8 cellular contexts compared by ENCODE assay signal in the genomic region with DNA sequence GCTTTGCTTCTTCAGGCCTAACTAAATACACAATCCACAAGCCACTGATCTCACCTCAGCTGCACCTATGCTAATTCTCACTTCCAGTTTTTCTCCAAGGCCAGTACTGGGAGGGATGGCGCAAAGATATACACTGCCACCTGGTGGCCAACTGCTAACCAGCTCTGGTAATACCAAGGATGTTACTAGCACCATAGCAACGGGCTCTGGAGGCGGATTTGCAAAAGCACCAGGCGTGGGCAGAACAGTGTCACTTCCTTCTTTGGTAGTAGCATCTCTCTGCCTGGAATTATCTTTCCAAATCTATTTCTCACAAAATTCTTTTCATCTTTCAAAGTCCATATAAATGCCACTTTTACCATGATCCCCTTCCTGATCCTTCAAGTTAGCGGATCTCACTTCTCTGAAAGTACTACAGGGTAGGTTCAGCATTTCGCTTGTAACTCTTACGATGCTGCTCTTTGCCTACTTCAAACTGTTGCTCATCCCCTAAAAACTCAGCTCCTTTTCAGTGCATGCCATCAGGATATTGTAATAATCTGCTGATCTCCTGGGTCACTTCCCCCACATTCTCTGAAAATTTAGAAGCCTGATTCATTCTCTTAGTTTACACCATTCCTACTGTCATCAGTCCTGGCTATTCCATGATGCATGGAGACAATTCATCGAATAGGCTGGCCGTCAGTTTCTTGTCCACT. TPM values are rescaled to one million over a fixed set of nuclear protein-coding genes. Genes with fewer than 3 reads are reported as not detected.
DNase-seq lines count a peak whose midpoint lies in the region; ATAC-seq and TF ChIP-seq lines count a peak whose summit lies in the region.

No MANE protein-coding gene starts in this region.

- H3K9me3 Mint-ChIP-seq in activated naive CD4-positive, alpha-beta T cell treated with anti-CD3 and anti-CD28 coated beads for 36 hours = peaks cover 3% of the 10 kb centered on the region

- ATAC-seq in Right ventricle myocardium inferior = peak; percentile 99

- no peak overlapping the region for H3K27ac ChIP-seq in HEK293 (ENCODE audit: extremely low read depth, low read depth, low read length)
- no peak overlapping the region for H3K27ac ChIP-seq in prostate gland
- peak overlapping the region; percentile 5 for H3K27ac ChIP-seq in urinary bladder (ENCODE audit: low read depth)

- TF ChIP-seq POLR2A in prostate gland (IDR thresholded peaks at IDR 0.05) = no peak

- DNase-seq in GM10266 (ENCODE audit: extremely low spot score) = peak; percentile 62
- peak; percentile 83 for DNase-seq in M059J (ENCODE audit: low read depth)
- peak; percentile 88 for DNase-seq in SK-MEL-5 (ENCODE audit: low read depth, low spot score)
- peak; percentile 95 for DNase-seq in activated naive CD4-positive, alpha-beta T cell treated with anti-CD3 and anti-CD28 coated beads for 36 hours
- DNase-seq in Right ventricle myocardium inferior (ENCODE audit: missing footprints) = peak; percentile 84
- peak; percentile 68 for DNase-seq in prostate gland (ENCODE audit: low spot score)

- no peaks in the 10 kb centered on the region for H3K27me3 ChIP-seq in prostate gland (replicated peaks; ENCODE audit: insufficient read depth)

- no peaks in the 10 kb centered on the region for H3K36me3 Mint-ChIP-seq in activated naive CD4-positive, alpha-beta T cell treated with anti-CD3 and anti-CD28 coated beads for 36 hours (ENCODE audit: low read depth)

- CTCF ChIA-PET in HEK293 (lab: Yijun Ruan, JAX) = interaction anchor here (0.6 to 4.4 kb wide), 21 partner anchors 10 to 316 kb away, joined by 3 to 52 read pairs (median 4); partner anchors contain the start of gene SLC2A3
- CTCF ChIA-PET in activated naive CD4-positive, alpha-beta T cell treated with anti-CD3 and anti-CD28 coated beads for 36 hours (lab: Charles Lee) = interaction anchor here (0.5 to 3.1 kb wide), 14 partner anchors 23 to 139 kb away, joined by 3 to 50 read pairs (median 5); partner anchors contain the start of gene SLC2A3

- H3K36me3 ChIP-seq in HEK293 (ENCODE audit: control insufficient read depth in 2 of 2, insufficient read depth in 1 of 2, low read length in 2 of 2) (no peaks in the 10 kb centered on the region), prostate gland (no peaks in the 10 kb centered on the region), urinary bladder (ENCODE audit: insufficient read depth) (no peaks in the 10 kb centered on the region)

- POLR2A ChIA-PET in HEK293 (lab: Yijun Ruan, JAX) = interaction anchor here (2.2 to 2.5 kb wide), 2 partner anchors 59 to 62 kb away, joined by 7 to 9 read pairs; partner anchors contain the start of gene SLC2A3

- H3K4me3 Mint-ChIP-seq in activated naive CD4-positive, alpha-beta T cell treated with anti-CD3 and anti-CD28 coated beads for 36 hours = no peak overlapping the region

- H3K4me3 ChIP-seq in HEK293 (ENCODE audit: low read depth, low read length) (no peak overlapping the region), prostate gland (no peak overlapping the region), urinary bladder (ENCODE audit: low read depth, low read length) (no peak overlapping the region)

- WGBS in prostate gland = 34% methylated on average over 9 of the region's 9 CpGs
- WGBS in urinary bladder = 32% methylated on average over 9 of the region's 9 CpGs

- no peaks in the 10 kb centered on the region for H3K27me3 Mint-ChIP-seq in activated naive CD4-positive, alpha-beta T cell treated with anti-CD3 and anti-CD28 coated beads for 36 hours (ENCODE audit: low read depth)

- no peak overlapping the region for H3K27ac Mint-ChIP-seq in activated naive CD4-positive, alpha-beta T cell treated with anti-CD3 and anti-CD28 coated beads for 36 hours

- in situ Hi-C loops in SK-MEL-5 (cut with HindIII; ENCODE audit: low pct_unique_long_range_greater_than_20kb, low sequenced_read_pairs) = no loop called here

- H3K4me1 ChIP-seq in HEK293 (ENCODE audit: control insufficient read depth, insufficient read depth, low read length) (no peaks in the 10 kb centered on the region), prostate gland (replicated peaks) (no peaks in the 10 kb centered on the region), urinary bladder (ENCODE audit: insufficient read depth) (no peaks in the 10 kb centered on the region)

- H3K9me3 ChIP-seq in HEK293 (ENCODE audit: control insufficient read depth, insufficient read depth, low read depth, low read length) (no peaks in the 10 kb centered on the region), prostate gland (no peaks in the 10 kb centered on the region)

- peak; percentile 74 for TF ChIP-seq CTCF in GM10266 (IDR thresholded peaks at IDR 0.05; ENCODE audit: control insufficient read depth, insufficient read depth, low read depth, missing control alignments)
- TF ChIP-seq CTCF in HEK293 (tag by site-specific recombination; IDR thresholded peaks at IDR 0.05) = peak; percentile 77
- TF ChIP-seq CTCF in prostate gland (IDR thresholded peaks at IDR 0.05) = peak; percentile 80 to 91 (median 86)

- intact Hi-C loops in activated naive CD4-positive, alpha-beta T cell treated with anti-CD3 and anti-CD28 coated beads for 36 hours (cut with micrococcal nuclease) = loop anchor here (1.0 to 10.0 kb wide), 7 partner anchors 25 to 351 kb away; no protein-coding TSS in a partner anchor
- intact Hi-C loops in Right ventricle myocardium inferior (cut with DNase I) = loop anchor here (2.0 kb wide), 2 partner anchors 63 to 135 kb away; no protein-coding TSS in a partner anchor
- intact Hi-C loops in prostate gland (cut with DNase I) = loop anchor here (2.0 kb wide), 2 partner anchors 63 to 135 kb away; no protein-coding TSS in a partner anchor

- peaks cover 13% of the 10 kb centered on the region for H3K4me1 Mint-ChIP-seq in activated naive CD4-positive, alpha-beta T cell treated with anti-CD3 and anti-CD28 coated beads for 36 hours (ENCODE audit: low read depth)

TF ChIP-seq in HEK293, 187 proteins besides CTCF, POLR2A, EP300 and RAD21 (continues in another document):
- peak; percentile 61; the same call in 1 of the 2 replicates for TF ChIP-seq EGR2 (tag by site-specific recombination; IDR thresholded peaks at IDR 0.05; ENCODE audit: low read depth)
- TF ChIP-seq ZSCAN30 (tag by site-specific recombination; IDR thresholded peaks at IDR 0.05) = peak; percentile 85; the same call in 1 of the 2 replicates
- no peak for TF ChIP-seq ZNF791 (tag by site-specific recombination; IDR thresholded peaks at IDR 0.05)
- TF ChIP-seq, protein P1, sequence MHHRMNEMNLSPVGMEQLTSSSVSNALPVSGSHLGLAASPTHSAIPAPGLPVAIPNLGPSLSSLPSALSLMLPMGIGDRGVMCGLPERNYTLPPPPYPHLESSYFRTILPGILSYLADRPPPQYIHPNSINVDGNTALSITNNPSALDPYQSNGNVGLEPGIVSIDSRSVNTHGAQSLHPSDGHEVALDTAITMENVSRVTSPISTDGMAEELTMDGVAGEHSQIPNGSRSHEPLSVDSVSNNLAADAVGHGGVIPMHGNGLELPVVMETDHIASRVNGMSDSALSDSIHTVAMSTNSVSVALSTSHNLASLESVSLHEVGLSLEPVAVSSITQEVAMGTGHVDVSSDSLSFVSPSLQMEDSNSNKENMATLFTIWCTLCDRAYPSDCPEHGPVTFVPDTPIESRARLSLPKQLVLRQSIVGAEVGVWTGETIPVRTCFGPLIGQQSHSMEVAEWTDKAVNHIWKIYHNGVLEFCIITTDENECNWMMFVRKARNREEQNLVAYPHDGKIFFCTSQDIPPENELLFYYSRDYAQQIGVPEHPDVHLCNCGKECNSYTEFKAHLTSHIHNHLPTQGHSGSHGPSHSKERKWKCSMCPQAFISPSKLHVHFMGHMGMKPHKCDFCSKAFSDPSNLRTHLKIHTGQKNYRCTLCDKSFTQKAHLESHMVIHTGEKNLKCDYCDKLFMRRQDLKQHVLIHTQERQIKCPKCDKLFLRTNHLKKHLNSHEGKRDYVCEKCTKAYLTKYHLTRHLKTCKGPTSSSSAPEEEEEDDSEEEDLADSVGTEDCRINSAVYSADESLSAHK (tag by site-specific recombination; IDR thresholded peaks at IDR 0.05) = no peak
- no peak for TF ChIP-seq ZNF660 (tag by site-specific recombination; IDR thresholded peaks at IDR 0.05)
- TF ChIP-seq ZBTB17 (tag by site-specific recombination; IDR thresholded peaks at IDR 0.05) = peak; percentile 50; the same call in 1 of the 2 replicates
- TF ChIP-seq ZFHX2 (tag by site-specific recombination; conservative IDR thresholded peaks at IDR 0.05) = peak; percentile 59; the same call in 1 of the 2 replicates
- TF ChIP-seq ZNF24 (tag by site-specific recombination; IDR thresholded peaks at IDR 0.05) = peak; percentile 38; the same call in 1 of the 2 replicates
- TF ChIP-seq SCRT1 (tag by site-specific recombination; IDR thresholded peaks at IDR 0.05; ENCODE audit: borderline replicate concordance) = no peak
- 0 out of 2 replicates have a peak, but pooled peaks have one; percentile 27 for TF ChIP-seq ZNF366 (tag by site-specific recombination; conservative IDR thresholded peaks at IDR 0.05)
- peak; percentile 21; the same call in 1 of the 2 replicates for TF ChIP-seq ZNF394 (tag by site-specific recombination; IDR thresholded peaks at IDR 0.05; ENCODE audit: borderline replicate concordance)
- TF ChIP-seq ZSCAN16 (tag by site-specific recombination; IDR thresholded peaks at IDR 0.05) = no peak
- peak; percentile 99 for TF ChIP-seq ZNF2 (tag by site-specific recombination; IDR thresholded peaks at IDR 0.05)
- TF ChIP-seq ZNF157 (tag by site-specific recombination; IDR thresholded peaks at IDR 0.05) = no peak
- peak; percentile 34; the same call in 1 of the 2 replicates for TF ChIP-seq SP7 (tag by site-specific recombination; IDR thresholded peaks at IDR 0.05)

RNA-seq across cellular contexts. Expression of gene FOXJ2, which starts 37.1 kb away (rescaled TPM):
- 6.7 and 13.8 TPM in 2 replicates for total RNA-seq in M059J (2014; rRNA removed; shearing (Covaris generic))
- 4.3 and 5.2 TPM in 2 replicates for total RNA-seq in SK-MEL-5 (2014; rRNA removed; shearing (Covaris generic))
- polyA plus RNA-seq in SK-MEL-5 (2015; cell fraction: cytosol; rRNA removed) = 12.1 TPM in 2 replicates
- polyA plus RNA-seq in SK-MEL-5 (2015; cell fraction: nucleus; rRNA removed) = 11.0 and 12.7 TPM in 2 replicates
- 10 to 100 TPM; 17.6 to 17.7 TPM for total RNA-seq in activated naive CD4-positive, alpha-beta T cell treated with anti-CD3 and anti-CD28 coated beads for 36 hours
- 23.4 TPM for total RNA-seq in Right ventricle myocardium inferior
- total RNA-seq in prostate gland = 10 to 100 TPM; 15.4 to 27.8 TPM
- 11.2 TPM for total RNA-seq in urinary bladder
- polyA plus RNA-seq in urinary bladder = 21.5 TPM

RNA-seq across cellular contexts. Expression of gene SLC2A3, which starts 59.4 kb away (rescaled TPM):
- 12.1 and 13.0 TPM in 2 replicates for total RNA-seq in M059J (2014; rRNA removed; shearing (Covaris generic))
- total RNA-seq in SK-MEL-5 (2014; rRNA removed; shearing (Covaris generic)) = 73.6 and 86.9 TPM in 2 replicates
- 58.8 and 67.0 TPM in 2 replicates for polyA plus RNA-seq in SK-MEL-5 (2015; cell fraction: cytosol; rRNA removed)
- polyA plus RNA-seq in SK-MEL-5 (2015; cell fraction: nucleus; rRNA removed) = 76.1 and 128 TPM in 2 replicates
- 100 to 1,000 TPM; 392 to 394 TPM for total RNA-seq in activated naive CD4-positive, alpha-beta T cell treated with anti-CD3 and anti-CD28 coated beads for 36 hours
- total RNA-seq in Right ventricle myocardium inferior (11.7 TPM), prostate gland (10 to 100 TPM in 1 of 2 donors, 1 to 10 TPM in 1; 4.1 to 21.2 TPM), urinary bladder (76.9 TPM)
- polyA plus RNA-seq in urinary bladder = 21.7 TPM
